Comparison of ENCODE assay signal across 8 cellular contexts in the genomic region with DNA sequence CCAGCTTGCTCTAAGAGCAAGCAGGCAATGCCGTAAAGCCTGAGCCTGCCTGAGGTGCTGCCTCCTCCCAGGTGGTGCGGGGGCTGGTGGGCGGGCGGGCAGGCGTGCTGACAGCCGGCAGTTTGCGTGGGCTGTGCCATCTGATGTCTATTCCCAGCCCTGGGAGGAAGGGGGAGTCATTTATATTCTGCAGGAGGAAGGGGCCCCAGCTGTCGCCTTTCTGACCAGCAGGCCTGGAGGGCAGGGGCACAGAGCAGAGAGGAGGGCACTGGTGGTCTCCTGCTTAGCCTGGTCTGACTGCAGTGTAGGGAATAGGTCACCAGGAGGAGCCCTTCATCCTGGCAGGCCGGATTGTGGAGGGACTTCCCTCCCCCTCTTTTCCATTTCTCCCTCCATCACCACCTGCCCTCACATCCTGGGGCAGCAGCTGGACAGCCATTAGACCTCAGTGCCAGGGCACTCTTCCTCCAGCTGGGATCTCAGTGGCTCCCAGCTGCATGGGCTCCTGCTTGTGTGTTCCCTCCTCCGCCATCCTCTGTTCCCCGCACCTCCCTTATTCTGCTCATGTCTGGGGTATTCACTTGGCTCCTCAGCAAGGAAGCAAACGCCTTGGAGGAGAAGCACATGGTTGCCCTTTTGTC. TPM values are rescaled to one million over a fixed set of nuclear protein-coding genes. Genes with fewer than 3 reads are reported as not detected.
DNase-seq lines count a peak whose midpoint lies in the region; ATAC-seq lines count a peak whose summit lies in the region.

No MANE protein-coding gene starts in this region.

- no peaks in the 10 kb centered on the region for H3K27me3 ChIP-seq in neuronal stem cell (ENCODE audit: control insufficient read depth in 3 of 3, insufficient read depth in 3 of 3, low read depth in 1 of 3, low read length in 3 of 3)

- peak overlapping the region; percentile 73 for H2BK12ac ChIP-seq in neuronal stem cell (ENCODE audit: low read length)

- H3K9ac ChIP-seq in neuronal stem cell (ENCODE audit: low read depth, low read length, poor library complexity) = peak overlapping the region; percentile 38

- H3K79me1 ChIP-seq in neuronal stem cell (ENCODE audit: low read depth, low read length) = no peaks in the 10 kb centered on the region

- H2AFZ ChIP-seq in neuronal stem cell (ENCODE audit: low read length) = no peak overlapping the region

- H2BK15ac ChIP-seq in neuronal stem cell (ENCODE audit: low read length) = no peak overlapping the region

- no peak for ATAC-seq in GM21786 (IDR thresholded peaks at IDR 0.05; ENCODE audit: unreplicated experiment)
- ATAC-seq in GM18858 (IDR thresholded peaks at IDR 0.05; ENCODE audit: unreplicated experiment) = no peak

- H3K4me2 ChIP-seq in neuronal stem cell (ENCODE audit: insufficient read depth, low read length, poor library complexity, severe bottlenecking) = no peak overlapping the region

- peak overlapping the region; percentile 11 for H3K23ac ChIP-seq in neuronal stem cell (ENCODE audit: low read depth, low read length, poor library complexity)

- H3K4me3 ChIP-seq in neuronal stem cell (ENCODE audit: low read length in 2 of 2) = no peak overlapping the region

- no peak overlapping the region for H4K8ac ChIP-seq in neuronal stem cell (ENCODE audit: low read depth, low read length)

- no peak overlapping the region for H2BK5ac ChIP-seq in neuronal stem cell (ENCODE audit: low read length)

- no peak overlapping the region for H3K4ac ChIP-seq in neuronal stem cell (ENCODE audit: low read length)

- H4K91ac ChIP-seq in neuronal stem cell (ENCODE audit: low read depth, low read length, poor library complexity) = no peak overlapping the region

- peak overlapping the region; percentile 35 for H3K27ac ChIP-seq in neuronal stem cell (replicated peaks; ENCODE audit: low read length)

- peaks cover 14 to 22% of the 10 kb centered on the region in 2 donors for H3K4me1 ChIP-seq in neuronal stem cell (ENCODE audit: control insufficient read depth in 2 of 2, insufficient read depth in 1 of 2, low read depth in 1 of 2, low read length in 2 of 2)

- no peak overlapping the region for H2AK5ac ChIP-seq in neuronal stem cell (ENCODE audit: low read depth, low read length)

- peak overlapping the region; percentile 34 for H3K18ac ChIP-seq in neuronal stem cell (ENCODE audit: low read length)

- peak; percentile 4 to 19 for DNase-seq in AML-193 (lab: John Stamatoyannopoulos, UW)
- peak; percentile 36 for DNase-seq in HCEC 1CT
- DNase-seq in SHP77 (lab: John Stamatoyannopoulos, UW) = peak; percentile 81 to 85
- peak; percentile 69 for DNase-seq in cerebellar cortex (ENCODE audit: low spot score)
- peak; percentile 49 for DNase-seq in neuronal stem cell (ENCODE audit: low spot score)
- DNase-seq in cortex of kidney (lab: John Stamatoyannopoulos, UW) = no peak

- no peak overlapping the region for H3K14ac ChIP-seq in neuronal stem cell (ENCODE audit: low read length)

- no CpG with 5 or more reads among the region's 12 CpGs for WGBS in neuronal stem cell (ENCODE audit: extremely low coverage in 2 of 2, insufficient read length in 2 of 2, insufficient replicate concordance in 1 of 2), 2 donors

- no peaks in the 10 kb centered on the region for H3K9me3 ChIP-seq in neuronal stem cell (replicated peaks in 1 of 2; ENCODE audit: control insufficient read depth in 2 of 2, insufficient read depth in 1 of 2, low read depth in 1 of 2, low read length in 2 of 2)

- peaks cover 10 to 28% of the 10 kb centered on the region in 2 donors for H3K36me3 ChIP-seq in neuronal stem cell (replicated peaks in 1 of 2; ENCODE audit: control insufficient read depth in 2 of 2, insufficient read depth in 2 of 2, low read length in 2 of 2)

- no peak overlapping the region for H2BK120ac ChIP-seq in neuronal stem cell (ENCODE audit: low read depth, low read length)

RNA-seq across cellular contexts. Expression of a gene that starts 4.4 kb away (rescaled TPM):
- polyA plus RNA-seq in neuronal stem cell (2013, experiment 1 of 2) = 2.8 TPM
- 2.6 TPM for polyA plus RNA-seq in neuronal stem cell (2013, experiment 2 of 2)

RNA-seq across cellular contexts. Expression of a gene that starts 11.2 kb away (rescaled TPM):
- 4.8 TPM for polyA plus RNA-seq in neuronal stem cell (2013, experiment 1 of 2)
- 4.9 TPM for polyA plus RNA-seq in neuronal stem cell (2013, experiment 2 of 2)

RNA-seq across cellular contexts. Expression of a gene that starts 14.6 kb away (rescaled TPM):
- polyA plus RNA-seq in neuronal stem cell (2013, experiment 1 of 2) = 11.1 TPM
- polyA plus RNA-seq in neuronal stem cell (2013, experiment 2 of 2) = 10.8 TPM

RNA-seq across cellular contexts. Expression of a gene that starts 31.9 kb away (rescaled TPM):
- polyA plus RNA-seq in neuronal stem cell (2013, experiment 1 of 2) = not detected
- polyA plus RNA-seq in neuronal stem cell (2013, experiment 2 of 2) = not detected

RNA-seq across cellular contexts. Expression of a gene that starts 41.4 kb away (rescaled TPM):
- 0.28 TPM for polyA plus RNA-seq in neuronal stem cell (2013, experiment 1 of 2)
- 0.17 TPM for polyA plus RNA-seq in neuronal stem cell (2013, experiment 2 of 2)
